ENCODE assay signal across 1 cellular context in the genomic region with DNA sequence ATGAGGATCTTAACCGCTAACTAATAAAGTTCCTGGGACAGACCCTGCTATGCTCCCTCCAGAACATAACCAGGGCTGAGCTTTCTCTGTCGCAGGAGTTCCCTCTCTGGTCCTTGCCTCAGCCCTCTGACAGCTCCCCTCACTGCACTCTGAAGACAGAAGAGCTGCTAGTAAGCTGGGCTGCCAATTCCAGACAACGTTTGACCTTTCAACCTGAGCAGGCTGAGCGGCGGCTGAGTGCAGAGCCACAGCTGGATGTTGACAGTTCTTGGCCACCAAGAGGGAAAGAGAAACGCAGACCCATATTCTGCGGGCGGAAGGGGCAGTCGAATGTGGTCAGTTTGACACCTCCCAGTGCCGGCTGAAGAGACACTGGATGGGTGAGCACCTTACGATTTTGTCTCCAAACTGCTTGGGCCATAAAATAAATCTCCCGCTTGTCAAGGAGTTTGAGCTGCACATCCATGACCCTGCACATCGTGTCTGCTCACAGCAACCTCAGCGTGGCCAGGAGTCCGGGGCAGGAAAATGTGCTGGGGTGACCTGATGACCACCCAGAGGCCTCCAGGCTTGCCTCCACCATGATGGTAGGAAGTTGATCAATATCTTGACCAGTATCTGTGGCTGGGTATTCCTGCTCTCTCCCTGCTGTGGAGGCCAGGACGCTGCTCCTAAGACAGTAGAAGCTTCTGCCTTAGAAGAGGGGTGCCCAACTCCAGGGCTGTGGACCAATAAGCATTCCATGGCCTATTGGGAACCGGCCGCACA.
TF ChIP-seq lines count a peak whose summit lies in the region.

No MANE protein-coding gene starts in this region.

TF ChIP-seq in HepG2, 621 proteins besides CTCF, POLR2A, EP300 and RAD21 (continued from another document):
- TF ChIP-seq ZNF75D (CRISPR knock-in tag; IDR thresholded peaks at IDR 0.05; ENCODE audit: borderline replicate concordance) (no peak), ZNF607 (CRISPR knock-in tag; IDR thresholded peaks at IDR 0.05; ENCODE audit: borderline replicate concordance) (no peak), ZBTB38 (CRISPR knock-in tag; IDR thresholded peaks at IDR 0.05) (peak; percentile 69; the same call in 1 of the 2 replicates), HMG20A (CRISPR knock-in tag; IDR thresholded peaks at IDR 0.05; ENCODE audit: borderline replicate concordance) (no peak), TEAD2 (CRISPR knock-in tag; IDR thresholded peaks at IDR 0.05) (no peak), ARNT2 (CRISPR knock-in tag; IDR thresholded peaks at IDR 0.05; ENCODE audit: low read depth) (no peak), ZBTB20 (CRISPR knock-in tag; IDR thresholded peaks at IDR 0.05; ENCODE audit: borderline replicate concordance, low read depth) (0 out of 2 replicates have a peak, but pooled peaks have one; percentile 26), MYNN (CRISPR knock-in tag; IDR thresholded peaks at IDR 0.05; ENCODE audit: low read depth) (no peak), FOSL2 (CRISPR knock-in tag; IDR thresholded peaks at IDR 0.05) (peak; percentile 28; the same call in 1 of the 2 replicates), REXO4 (CRISPR knock-in tag; IDR thresholded peaks at IDR 0.05; ENCODE audit: borderline replicate concordance) (no peak), KMT2B (CRISPR knock-in tag; IDR thresholded peaks at IDR 0.05) (no peak), HOXA7 (CRISPR knock-in tag; IDR thresholded peaks at IDR 0.05) (no peak), RELA (CRISPR knock-in tag; IDR thresholded peaks at IDR 0.05) (0 out of 2 replicates have a peak, but pooled peaks have one; percentile 60), ZNF616 (CRISPR knock-in tag; IDR thresholded peaks at IDR 0.05; ENCODE audit: low read depth) (no peak), ZFP36 (IDR thresholded peaks at IDR 0.05; ENCODE audit: borderline replicate concordance, low read depth, low read length, partially characterized antibody) (no peak), SRY (CRISPR knock-in tag; IDR thresholded peaks at IDR 0.05) (no peak), FOXA1 (IDR thresholded peaks at IDR 0.05) (no peak), FOXA1 (CRISPR knock-in tag; IDR thresholded peaks at IDR 0.05) (peak; percentile 66), ZNF816 (CRISPR knock-in tag; IDR thresholded peaks at IDR 0.05; ENCODE audit: borderline replicate concordance) (no peak), MTF1 (CRISPR knock-in tag; IDR thresholded peaks at IDR 0.05) (no peak)
- TF ChIP-seq, protein P1, sequence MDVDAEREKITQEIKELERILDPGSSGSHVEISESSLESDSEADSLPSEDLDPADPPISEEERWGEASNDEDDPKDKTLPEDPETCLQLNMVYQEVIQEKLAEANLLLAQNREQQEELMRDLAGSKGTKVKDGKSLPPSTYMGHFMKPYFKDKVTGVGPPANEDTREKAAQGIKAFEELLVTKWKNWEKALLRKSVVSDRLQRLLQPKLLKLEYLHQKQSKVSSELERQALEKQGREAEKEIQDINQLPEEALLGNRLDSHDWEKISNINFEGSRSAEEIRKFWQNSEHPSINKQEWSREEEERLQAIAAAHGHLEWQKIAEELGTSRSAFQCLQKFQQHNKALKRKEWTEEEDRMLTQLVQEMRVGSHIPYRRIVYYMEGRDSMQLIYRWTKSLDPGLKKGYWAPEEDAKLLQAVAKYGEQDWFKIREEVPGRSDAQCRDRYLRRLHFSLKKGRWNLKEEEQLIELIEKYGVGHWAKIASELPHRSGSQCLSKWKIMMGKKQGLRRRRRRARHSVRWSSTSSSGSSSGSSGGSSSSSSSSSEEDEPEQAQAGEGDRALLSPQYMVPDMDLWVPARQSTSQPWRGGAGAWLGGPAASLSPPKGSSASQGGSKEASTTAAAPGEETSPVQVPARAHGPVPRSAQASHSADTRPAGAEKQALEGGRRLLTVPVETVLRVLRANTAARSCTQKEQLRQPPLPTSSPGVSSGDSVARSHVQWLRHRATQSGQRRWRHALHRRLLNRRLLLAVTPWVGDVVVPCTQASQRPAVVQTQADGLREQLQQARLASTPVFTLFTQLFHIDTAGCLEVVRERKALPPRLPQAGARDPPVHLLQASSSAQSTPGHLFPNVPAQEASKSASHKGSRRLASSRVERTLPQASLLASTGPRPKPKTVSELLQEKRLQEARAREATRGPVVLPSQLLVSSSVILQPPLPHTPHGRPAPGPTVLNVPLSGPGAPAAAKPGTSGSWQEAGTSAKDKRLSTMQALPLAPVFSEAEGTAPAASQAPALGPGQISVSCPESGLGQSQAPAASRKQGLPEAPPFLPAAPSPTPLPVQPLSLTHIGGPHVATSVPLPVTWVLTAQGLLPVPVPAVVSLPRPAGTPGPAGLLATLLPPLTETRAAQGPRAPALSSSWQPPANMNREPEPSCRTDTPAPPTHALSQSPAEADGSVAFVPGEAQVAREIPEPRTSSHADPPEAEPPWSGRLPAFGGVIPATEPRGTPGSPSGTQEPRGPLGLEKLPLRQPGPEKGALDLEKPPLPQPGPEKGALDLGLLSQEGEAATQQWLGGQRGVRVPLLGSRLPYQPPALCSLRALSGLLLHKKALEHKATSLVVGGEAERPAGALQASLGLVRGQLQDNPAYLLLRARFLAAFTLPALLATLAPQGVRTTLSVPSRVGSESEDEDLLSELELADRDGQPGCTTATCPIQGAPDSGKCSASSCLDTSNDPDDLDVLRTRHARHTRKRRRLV (CRISPR knock-in tag; IDR thresholded peaks at IDR 0.05): no peak
- TF ChIP-seq, protein P2, sequence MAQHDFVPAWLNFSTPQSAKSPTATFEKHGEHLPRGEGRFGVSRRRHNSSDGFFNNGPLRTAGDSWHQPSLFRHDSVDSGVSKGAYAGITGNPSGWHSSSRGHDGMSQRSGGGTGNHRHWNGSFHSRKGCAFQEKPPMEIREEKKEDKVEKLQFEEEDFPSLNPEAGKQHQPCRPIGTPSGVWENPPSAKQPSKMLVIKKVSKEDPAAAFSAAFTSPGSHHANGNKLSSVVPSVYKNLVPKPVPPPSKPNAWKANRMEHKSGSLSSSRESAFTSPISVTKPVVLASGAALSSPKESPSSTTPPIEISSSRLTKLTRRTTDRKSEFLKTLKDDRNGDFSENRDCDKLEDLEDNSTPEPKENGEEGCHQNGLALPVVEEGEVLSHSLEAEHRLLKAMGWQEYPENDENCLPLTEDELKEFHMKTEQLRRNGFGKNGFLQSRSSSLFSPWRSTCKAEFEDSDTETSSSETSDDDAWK (CRISPR knock-in tag; IDR thresholded peaks at IDR 0.05): no peak
TF ChIP-seq in HepG2: peak in this region for 128.
